12 cellular contexts compared by ENCODE assay signal in genomic region chr20:45924391-45925261, GRCh38. TPM values are rescaled to one million over a fixed set of nuclear protein-coding genes. Genes with fewer than 3 reads are reported as not detected.
DNase-seq lines count a peak whose midpoint lies in the region; ATAC-seq, FAIRE-seq and TF ChIP-seq lines count a peak whose summit lies in the region.
"Had no signal": no experiment of that assay in that cellular context is flagged by ENCODE, and none has a peak within 500 bp of the region (broad histone marks: within the 10 kb centered on the region; RNA-seq: fewer than 3 reads in every experiment).

No MANE protein-coding gene starts in this region.

- POLR2A ChIA-PET in K562 (lab: Yijun Ruan, JAX) (interaction anchor here (0.6 to 8.0 kb wide), 4 partner anchors 8 to 24 kb away, joined by 3 to 91 read pairs (median 4); partner anchors contain the start of gene PCIF1), GM10248 (lab: Yijun Ruan, JAX) (interaction anchor here (0.9 kb wide), 1 partner anchor 9 kb away, joined by 3 read pairs; the partner anchor contains the start of gene PCIF1)

- H2AFZ ChIP-seq in K562 (ENCODE audit: low read depth, low read length): no peak overlapping the region

- CTCF ChIA-PET in K562 (lab: Yijun Ruan, JAX; ENCODE audit: low intra/inter-chr PET ratio): no interaction called here
- CTCF ChIA-PET in GM10248 (lab: Yijun Ruan, JAX): interaction anchor here (0.9 to 3.1 kb wide), 5 partner anchors 9 to 125 kb away, joined by 3 to 10 read pairs (median 4); no protein-coding TSS in a partner anchor

- ATAC-seq in K562: no peak

- BruUV-seq in K562 (replicated peaks; lab: Mats Ljungman, UMichigan): no TSS peak

- no peak for TF ChIP-seq RAD21 in K562 (CRISPR knock-in tag; conservative IDR thresholded peaks at IDR 0.05 in 1 of 2, IDR thresholded peaks at IDR 0.05 in 1 of 2)

- no peaks in the 10 kb centered on the region for H3K9me3 ChIP-seq in K562 (replicated peaks; ENCODE audit: control insufficient read depth, insufficient read depth, low read depth, low read length)
- H3K9me3 ChIP-seq in sigmoid colon: no peaks in the 10 kb centered on the region
- H3K9me3 ChIP-seq in prostate gland: no peaks in the 10 kb centered on the region

- peak overlapping the region in 1 of 2 experiments; percentile 56; a peak in 2 of 4 replicates for H3K9ac ChIP-seq in K562 (ENCODE audit: insufficient read depth in 1 of 2, low read depth in 2 of 2, low read length in 2 of 2)

- TF ChIP-seq EP300 in K562 (IDR thresholded peaks at IDR 0.05; ENCODE audit: low read length) (no peak), sigmoid colon (IDR thresholded peaks at IDR 0.05) (no peak)

- 47% methylated on average over 21 of the region's 21 CpGs for WGBS in K562 (ENCODE audit: insufficient coverage, low coverage, missing lambda C conversion rate)
- WGBS in sigmoid colon, 2 donors: 47 to 59% methylated on average over 21 of the region's 21 CpGs
- 46% methylated on average over 21 of the region's 21 CpGs for WGBS in prostate gland

- H3K27me3 ChIP-seq in K562 (ENCODE audit: control insufficient read depth in 2 of 2, insufficient read depth in 2 of 2, low read length in 2 of 2) (no peaks in the 10 kb centered on the region; a peak in 1 of 5 replicates), sigmoid colon (no peaks in the 10 kb centered on the region), prostate gland (replicated peaks; ENCODE audit: insufficient read depth) (no peaks in the 10 kb centered on the region)

- no peak for FAIRE-seq in K562 (lab: Jason Lieb, UNC)
- no peak for FAIRE-seq in RCC 7860 (lab: Jason Lieb, UNC)
- FAIRE-seq: bronchial epithelial cell had no signal

- H4K20me1 ChIP-seq in K562 (replicated peaks; ENCODE audit: control insufficient read depth, insufficient read depth, low read length): peaks cover 3% of the 10 kb centered on the region; the same call in 1 of the 2 replicates

- no peak overlapping the region for H3K4me2 ChIP-seq in K562 (ENCODE audit: insufficient read depth, low read length)

- H3K36me3 ChIP-seq in K562 (ENCODE audit: control insufficient read depth, insufficient read depth, low read length) (no peaks in the 10 kb centered on the region), sigmoid colon (no peaks in the 10 kb centered on the region), prostate gland (no peaks in the 10 kb centered on the region)

- in situ Hi-C loops in K562 (cut with MboI): no loop called here

- no peak overlapping the region for H3K27ac ChIP-seq in K562 (ENCODE audit: extremely low read depth, low read depth, low read length)
- H3K27ac ChIP-seq in sigmoid colon: peak overlapping the region; percentile 43 to 71 (median 58)
- H3K27ac ChIP-seq in prostate gland: peak overlapping the region in 1 of 2 donors; percentile 52

- TF ChIP-seq CTCF in K562 (IDR thresholded peaks at IDR 0.05 in 2 of 3, conservative IDR thresholded peaks at IDR 0.05 in 1 of 3; ENCODE audit: insufficient read depth in 2 of 3, low read depth in 1 of 3, low read length in 3 of 3) (no peak), sigmoid colon (IDR thresholded peaks at IDR 0.05) (no peak), prostate gland (IDR thresholded peaks at IDR 0.05) (no peak), GM10248 (IDR thresholded peaks at IDR 0.05; ENCODE audit: control extremely low read depth, extremely low read depth, low read depth, missing control alignments) (no peak)

- H3K4me1 ChIP-seq in K562 (replicated peaks in 1 of 2; ENCODE audit: control insufficient read depth in 2 of 2, insufficient read depth in 2 of 2, low read length in 2 of 2) (peaks cover 6 to 10% of the 10 kb centered on the region in 2 experiments; a peak in 4 of 5 replicates), sigmoid colon (peaks cover 0 to 23% (median 21%) of the 10 kb centered on the region in 4 donors), prostate gland (replicated peaks) (no peaks in the 10 kb centered on the region)

- intact Hi-C loops in K562 (cut with micrococcal nuclease): no loop called here
- intact Hi-C loops in sigmoid colon (cut with DNase I): no loop called here
- intact Hi-C loops in prostate gland (cut with DNase I): no loop called here

- DNase-seq in EH (ENCODE audit: low read depth): peak; percentile 60
- no peak for DNase-seq in K562 (ENCODE audit: extremely low read depth in 1 of 4, low spot score in 3 of 4)
- peak; percentile 72 for DNase-seq in iris pigment epithelial cell (ENCODE audit: low read depth)
- DNase-seq in sigmoid colon: peak; percentile 80
- DNase-seq in retina: no peak
- DNase-seq in RCC 7860 (ENCODE audit: low spot score): no peak
- no peak for DNase-seq in prostate gland (ENCODE audit: low spot score)
- no peak for DNase-seq in GM10248 (ENCODE audit: extremely low spot score)
- DNase-seq: activated CD4-positive, alpha-beta T cell treated with anti-CD3 and anti-CD28 coated beads for 4 hours; DND-41; NCI-H69 had no signal

- no peaks in the 10 kb centered on the region for H3K79me2 ChIP-seq in K562 (ENCODE audit: control insufficient read depth, insufficient read depth, low read length)

- H3K9me1 ChIP-seq in K562 (ENCODE audit: control insufficient read depth, insufficient read depth, low read length): no peaks in the 10 kb centered on the region

- no peak for TF ChIP-seq POLR2A in K562 (conservative IDR thresholded peaks at IDR 0.05)
- no peak for TF ChIP-seq POLR2A in sigmoid colon (IDR thresholded peaks at IDR 0.05)
- no peak for TF ChIP-seq POLR2A in prostate gland (IDR thresholded peaks at IDR 0.05)

- H3K4me3 ChIP-seq in K562: no peak overlapping the region
- no peak overlapping the region for H3K4me3 ChIP-seq in sigmoid colon
- H3K4me3 ChIP-seq in prostate gland: no peak overlapping the region

RNA-seq across cellular contexts. Expression of gene PCIF1, which starts 9.9 kb away (rescaled TPM):
- 23.1 and 62.7 TPM in 2 replicates for total RNA-seq in K562 (2011; cell fraction: chromatin; rRNA removed; ENCODE audit: low replicate concordance)
- total RNA-seq in K562 (2011; cell fraction: nucleolus; rRNA removed): 46.3 and 47.2 TPM in 2 replicates
- total RNA-seq in K562 (2011; cell fraction: nucleoplasm; rRNA removed): 25.7 and 30.1 TPM in 2 replicates
- total RNA-seq in K562 (2014; rRNA removed) (9.8 and 12.3 TPM in 2 replicates), K562 (2014; rRNA removed; fragmentation: Illumina TruSeq; extraction: Trizol) (7.7 and 9.6 TPM in 2 replicates), K562 (2015; rRNA removed; fragmentation: Illumina TruSeq; extraction: Trizol) (9.7 and 11.3 TPM in 2 replicates), K562 (2021) (29.4 and 30.0 TPM in 2 replicates), sigmoid colon (10 to 100 TPM; 31.4 to 39.3 (median 32.5) TPM), prostate gland (10 to 100 TPM; 39.8 to 54.9 TPM)
- polyA plus RNA-seq in K562 (2011; rRNA removed) (11.1 and 15.3 TPM in 2 replicates), K562 (2014; fragmentation: Illumina TruSeq; extraction: Trizol) (27.8 and 33.7 TPM in 2 replicates), K562 (2014; fragmentation: Nextera tagmentation; extraction: Ambion mirVana) (10 to 100 TPM in 1 of 2 experiments, 1 to 10 TPM in 1; 5.8 to 12.9 TPM), K562 (2014; rRNA removed) (18.9 and 20.0 TPM in 2 replicates), sigmoid colon (10 to 100 TPM; 26.4 to 37.8 (median 27.2) TPM)
- 20.6 and 30.6 TPM in 2 replicates for polyA plus RNA-seq in K562 (2011; cell fraction: cytosol; rRNA removed)
- 50.4 and 55.2 TPM in 2 replicates for polyA plus RNA-seq in K562 (2011; cell fraction: nucleus; rRNA removed)
- polyA plus RNA-seq in K562 (2012): 25.3 and 34.4 TPM in 2 replicates
- polyA minus RNA-seq in K562 (2011; rRNA and poly(A)+ RNA removed): 10.7 and 11.1 TPM in 2 replicates
- 15.3 and 20.8 TPM in 2 replicates for polyA minus RNA-seq in K562 (2011; cell fraction: cytosol; rRNA and poly(A)+ RNA removed)
- polyA minus RNA-seq in K562 (2011; cell fraction: nucleus; rRNA and poly(A)+ RNA removed): 29.6 and 39.9 TPM in 2 replicates

RNA-seq across cellular contexts. Expression of gene PLTP, which starts 12.7 kb away (rescaled TPM):
- total RNA-seq in K562 (2011; cell fraction: chromatin; rRNA removed; ENCODE audit: low replicate concordance): 8.2 and 29.4 TPM in 2 replicates
- total RNA-seq in K562 (2011; cell fraction: nucleolus; rRNA removed): 32.4 and 37.9 TPM in 2 replicates
- total RNA-seq in K562 (2011; cell fraction: nucleoplasm; rRNA removed): 20.8 and 24.0 TPM in 2 replicates
- 18.6 and 28.2 TPM in 2 replicates for total RNA-seq in K562 (2014; rRNA removed)
- total RNA-seq in K562 (2014; rRNA removed; fragmentation: Illumina TruSeq; extraction: Trizol): 5.5 and 9.1 TPM in 2 replicates
- total RNA-seq in K562 (2015; rRNA removed; fragmentation: Illumina TruSeq; extraction: Trizol): 16.8 and 17.6 TPM in 2 replicates
- 28.7 and 29.3 TPM in 2 replicates for total RNA-seq in K562 (2021)
- polyA plus RNA-seq in K562 (2011; rRNA removed): 12.2 and 24.1 TPM in 2 replicates
- polyA plus RNA-seq in K562 (2011; cell fraction: cytosol; rRNA removed): 41.5 and 45.1 TPM in 2 replicates
- 26.5 and 28.2 TPM in 2 replicates for polyA plus RNA-seq in K562 (2011; cell fraction: nucleus; rRNA removed)
- 30.0 and 78.8 TPM in 2 replicates for polyA plus RNA-seq in K562 (2012)
- polyA plus RNA-seq in K562 (2014; fragmentation: Illumina TruSeq; extraction: Trizol): 25.8 and 26.5 TPM in 2 replicates
- 1 to 10 TPM; 2.8 to 6.6 TPM for polyA plus RNA-seq in K562 (2014; fragmentation: Nextera tagmentation; extraction: Ambion mirVana)
- polyA plus RNA-seq in K562 (2014; rRNA removed): 24.5 and 25.6 TPM in 2 replicates
- 8.0 and 8.4 TPM in 2 replicates for polyA minus RNA-seq in K562 (2011; rRNA and poly(A)+ RNA removed)
- 11.8 and 17.6 TPM in 2 replicates for polyA minus RNA-seq in K562 (2011; cell fraction: cytosol; rRNA and poly(A)+ RNA removed)
- 8.2 and 11.1 TPM in 2 replicates for polyA minus RNA-seq in K562 (2011; cell fraction: nucleus; rRNA and poly(A)+ RNA removed)
- total RNA-seq in sigmoid colon: 100 to 1,000 TPM in 3 of 4 donors, 10 to 100 TPM in 1; 68.7 to 296 (median 156) TPM
- polyA plus RNA-seq in sigmoid colon: 10 to 100 TPM; 36.6 to 52.0 (median 47.4) TPM
- 100 to 1,000 TPM in 1 of 2 donors, 10 to 100 TPM in 1; 29.4 to 101 TPM for total RNA-seq in prostate gland

RNA-seq across cellular contexts. Expression of gene CTSA, which starts 33.5 kb away (rescaled TPM):
- 129 and 346 TPM in 2 replicates for total RNA-seq in K562 (2011; cell fraction: chromatin; rRNA removed; ENCODE audit: low replicate concordance)
- total RNA-seq in K562 (2011; cell fraction: nucleolus; rRNA removed): 275 and 312 TPM in 2 replicates
- 187 and 194 TPM in 2 replicates for total RNA-seq in K562 (2011; cell fraction: nucleoplasm; rRNA removed)
- total RNA-seq in K562 (2014; rRNA removed) (26.0 and 30.5 TPM in 2 replicates), K562 (2014; rRNA removed; fragmentation: Illumina TruSeq; extraction: Trizol) (16.1 and 21.2 TPM in 2 replicates), K562 (2015; rRNA removed; fragmentation: Illumina TruSeq; extraction: Trizol) (40.5 and 42.9 TPM in 2 replicates), K562 (2021) (51.9 and 53.0 TPM in 2 replicates), sigmoid colon (10 to 100 TPM; 45.7 to 79.5 (median 56.7) TPM), prostate gland (100 to 1,000 TPM in 1 of 2 donors, 10 to 100 TPM in 1; 37.9 to 215 TPM)
- polyA plus RNA-seq in K562 (2011; rRNA removed) (28.3 and 44.7 TPM in 2 replicates), K562 (2014; fragmentation: Illumina TruSeq; extraction: Trizol) (60.3 and 61.7 TPM in 2 replicates), K562 (2014; fragmentation: Nextera tagmentation; extraction: Ambion mirVana) (10 to 100 TPM in 1 of 2 experiments, 1 to 10 TPM in 1; 8.8 to 12.4 TPM), K562 (2014; rRNA removed) (47.8 and 51.2 TPM in 2 replicates), sigmoid colon (100 to 1,000 TPM in 2 of 3 donors, 10 to 100 TPM in 1; 64.9 to 203 (median 169) TPM)
- 54.6 and 66.3 TPM in 2 replicates for polyA plus RNA-seq in K562 (2011; cell fraction: cytosol; rRNA removed)
- 192 and 235 TPM in 2 replicates for polyA plus RNA-seq in K562 (2011; cell fraction: nucleus; rRNA removed)
- polyA plus RNA-seq in K562 (2012): 60.5 and 80.5 TPM in 2 replicates
- 32.6 and 38.8 TPM in 2 replicates for polyA minus RNA-seq in K562 (2011; rRNA and poly(A)+ RNA removed)
- 32.9 and 38.3 TPM in 2 replicates for polyA minus RNA-seq in K562 (2011; cell fraction: cytosol; rRNA and poly(A)+ RNA removed)
- polyA minus RNA-seq in K562 (2011; cell fraction: nucleus; rRNA and poly(A)+ RNA removed): 74.4 and 74.6 TPM in 2 replicates

RNA-seq across cellular contexts. Expression of gene NEURL2, which starts 33.6 kb away (rescaled TPM):
- 0.69 and 3.4 TPM in 2 replicates for total RNA-seq in K562 (2011; cell fraction: chromatin; rRNA removed; ENCODE audit: low replicate concordance)
- total RNA-seq in K562 (2011; cell fraction: nucleolus; rRNA removed): 3.7 and 4.2 TPM in 2 replicates
- 1.5 and 1.8 TPM in 2 replicates for total RNA-seq in K562 (2011; cell fraction: nucleoplasm; rRNA removed)
- 1.5 and 1.7 TPM in 2 replicates for total RNA-seq in K562 (2014; rRNA removed)
- not detected in 2 replicates for total RNA-seq in K562 (2014; rRNA removed; fragmentation: Illumina TruSeq; extraction: Trizol)
- 0.54 and 0.72 TPM in 2 replicates for total RNA-seq in K562 (2015; rRNA removed; fragmentation: Illumina TruSeq; extraction: Trizol)
- total RNA-seq in K562 (2021): 1.2 and 1.9 TPM in 2 replicates
- polyA plus RNA-seq in K562 (2011; rRNA removed): 0.22 and 0.83 TPM in 2 replicates
- 0.59 and 1.2 TPM in 2 replicates for polyA plus RNA-seq in K562 (2011; cell fraction: cytosol; rRNA removed)
- polyA plus RNA-seq in K562 (2011; cell fraction: nucleus; rRNA removed): 1.7 and 2.3 TPM in 2 replicates
- 0.81 and 2.2 TPM in 2 replicates for polyA plus RNA-seq in K562 (2012)
- polyA plus RNA-seq in K562 (2014; fragmentation: Illumina TruSeq; extraction: Trizol): 0.46 and 0.61 TPM in 2 replicates
- polyA plus RNA-seq in K562 (2014; fragmentation: Nextera tagmentation; extraction: Ambion mirVana): under 1 TPM; 0.30 to 0.32 TPM
- 1.0 and 1.1 TPM in 2 replicates for polyA plus RNA-seq in K562 (2014; rRNA removed)
- 0.72 TPM in 1 of 2 replicates, not detected in the other for polyA minus RNA-seq in K562 (2011; rRNA and poly(A)+ RNA removed)
- not detected in 2 replicates for polyA minus RNA-seq in K562 (2011; cell fraction: cytosol; rRNA and poly(A)+ RNA removed)
- polyA minus RNA-seq in K562 (2011; cell fraction: nucleus; rRNA and poly(A)+ RNA removed): 2.3 and 3.1 TPM in 2 replicates
- total RNA-seq in sigmoid colon: 10 to 100 TPM; 18.9 to 25.8 (median 20.3) TPM
- polyA plus RNA-seq in sigmoid colon: 1 to 10 TPM; 1.8 to 4.6 (median 3.9) TPM
- 10 to 100 TPM in 1 of 2 donors, 1 to 10 TPM in 1; 9.8 to 11.3 TPM for total RNA-seq in prostate gland

RNA-seq across cellular contexts. Expression of gene SPATA25, which starts 37.2 kb away (rescaled TPM):
- 1.9 TPM in 1 of 2 replicates, not detected in the other for total RNA-seq in K562 (2011; cell fraction: chromatin; rRNA removed; ENCODE audit: low replicate concordance)
- total RNA-seq in K562 (2011; cell fraction: nucleolus; rRNA removed): 1.6 and 2.2 TPM in 2 replicates
- total RNA-seq in K562 (2011; cell fraction: nucleoplasm; rRNA removed): 1.2 and 1.6 TPM in 2 replicates
- 0.68 and 1.4 TPM in 2 replicates for total RNA-seq in K562 (2014; rRNA removed)
- not detected in 2 replicates for total RNA-seq in K562 (2014; rRNA removed; fragmentation: Illumina TruSeq; extraction: Trizol)
- total RNA-seq in K562 (2015; rRNA removed; fragmentation: Illumina TruSeq; extraction: Trizol): 0.22 and 0.45 TPM in 2 replicates
- 0.49 and 0.95 TPM in 2 replicates for total RNA-seq in K562 (2021)
- 0.21 and 0.53 TPM in 2 replicates for polyA plus RNA-seq in K562 (2011; rRNA removed)
- 0.38 and 0.48 TPM in 2 replicates for polyA plus RNA-seq in K562 (2011; cell fraction: cytosol; rRNA removed)
- polyA plus RNA-seq in K562 (2011; cell fraction: nucleus; rRNA removed): 1.3 and 1.8 TPM in 2 replicates
- 0.57 and 0.84 TPM in 2 replicates for polyA plus RNA-seq in K562 (2012)
- polyA plus RNA-seq in K562 (2014; fragmentation: Illumina TruSeq; extraction: Trizol): 0.39 and 0.42 TPM in 2 replicates
- not detected for polyA plus RNA-seq in K562 (2014; fragmentation: Nextera tagmentation; extraction: Ambion mirVana)
- polyA plus RNA-seq in K562 (2014; rRNA removed): 0.63 and 0.73 TPM in 2 replicates
- polyA minus RNA-seq in K562 (2011; rRNA and poly(A)+ RNA removed): not detected in 2 replicates
- not detected in 2 replicates for polyA minus RNA-seq in K562 (2011; cell fraction: cytosol; rRNA and poly(A)+ RNA removed)
- polyA minus RNA-seq in K562 (2011; cell fraction: nucleus; rRNA and poly(A)+ RNA removed): 0.67 TPM in 1 of 2 replicates, not detected in the other
- 1 to 10 TPM; 1.6 to 7.5 (median 3.0) TPM for total RNA-seq in sigmoid colon
- polyA plus RNA-seq in sigmoid colon: 1 to 10 TPM in 1 of 3 donors, not detected in 2; 1.7 TPM
- 1 to 10 TPM; 2.0 to 7.4 TPM for total RNA-seq in prostate gland

Comparison
In these comparisons a context has a peak if more than half of its experiments do, and no peak if none do; other contexts are left out.
1. DNase-seq: peak in EH (single experiment), iris pigment epithelial cell (single experiment) and sigmoid colon (single experiment); none in K562 (0 of 4), retina (single experiment), RCC 7860 (single experiment), prostate gland (single experiment) and GM10248 (single experiment).